Comparison of ENCODE assay signal across 2 cellular contexts in genomic region chr19:2998642-2999041, GRCh38.
TF ChIP-seq lines count a peak whose summit lies in the region.

No MANE protein-coding gene starts in this region.

TF ChIP-seq in HepG2, 621 proteins besides CTCF, POLR2A, EP300 and RAD21:
- peak; percentile 90 for TF ChIP-seq ZNF768 (CRISPR knock-in tag; IDR thresholded peaks at IDR 0.05)
- TF ChIP-seq CEBPZ (IDR thresholded peaks at IDR 0.05; ENCODE audit: low read length): no peak

TF ChIP-seq in K562, 482 proteins besides CTCF, POLR2A, EP300 and RAD21:
- TF ChIP-seq KAT2B (IDR thresholded peaks at IDR 0.05; ENCODE audit: low read depth, low read length): no peak
- 0 out of 2 replicates have a peak, but pooled peaks have one; percentile 42 for TF ChIP-seq BCOR (IDR thresholded peaks at IDR 0.05)
- no peak for TF ChIP-seq MYBL2 (IDR thresholded peaks at IDR 0.05; ENCODE audit: low read depth)
- no peak for TF ChIP-seq MYBL2 (CRISPR knock-in tag; IDR thresholded peaks at IDR 0.05; ENCODE audit: borderline replicate concordance)
- TF ChIP-seq ZFP36 (IDR thresholded peaks at IDR 0.05; ENCODE audit: low read depth, low read length, partially characterized antibody): peak; percentile 55
- TF ChIP-seq HDAC1 (IDR thresholded peaks at IDR 0.05): no peak
- peak; percentile 44 for TF ChIP-seq RBM25 (IDR thresholded peaks at IDR 0.05; ENCODE audit: low read depth, low read length, severe bottlenecking)
- TF ChIP-seq SIN3B (IDR thresholded peaks at IDR 0.05; ENCODE audit: low read depth): no peak
- TF ChIP-seq ZNF707 (CRISPR knock-in tag; conservative IDR thresholded peaks at IDR 0.05): no peak
- TF ChIP-seq SIN3A (IDR thresholded peaks at IDR 0.05; ENCODE audit: borderline replicate concordance in 2 of 2, control insufficient read depth in 1 of 2, low read depth in 2 of 2, low read length in 2 of 2): no peak
TF ChIP-seq in K562: peak in this region for 3.
